Comparison of ENCODE assay signal across 16 cellular contexts in the genomic region with DNA sequence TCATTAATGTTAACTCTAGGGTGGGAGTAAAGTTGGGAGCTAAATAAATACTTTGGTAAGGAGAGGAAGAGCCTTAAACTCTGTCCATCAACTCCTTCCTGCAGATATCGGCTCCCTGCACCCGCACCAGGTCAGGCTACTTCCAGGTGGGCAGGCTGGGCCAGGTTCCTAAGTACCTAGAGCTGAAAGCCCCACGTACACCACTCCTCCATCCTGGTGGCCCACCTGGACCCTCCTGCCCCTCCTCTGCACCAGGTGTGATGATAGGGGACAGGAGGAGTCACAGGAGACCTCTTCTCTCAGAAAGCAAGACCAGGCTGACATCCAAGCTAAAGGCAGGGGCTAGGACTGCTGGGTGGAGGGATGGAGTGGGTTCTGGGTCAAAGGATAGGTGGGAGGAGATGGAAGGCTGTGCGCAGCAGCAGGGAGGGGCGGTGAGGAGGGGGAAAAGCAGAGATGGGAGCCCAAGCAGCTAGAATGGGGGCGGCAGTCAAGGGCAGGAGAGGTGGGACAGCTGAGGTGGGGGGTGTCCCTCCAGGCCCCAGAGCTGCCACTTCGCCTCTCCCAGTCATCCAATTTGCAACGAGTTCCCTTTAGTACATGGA.
"Had no signal": no experiment of that assay in that cellular context is flagged by ENCODE, and none has a peak within 500 bp of the region (broad histone marks: within the 10 kb centered on the region; RNA-seq: fewer than 3 reads in every experiment).

No MANE protein-coding gene starts in this region.

- H3K27me3 ChIP-seq: cardiac muscle cell had no signal

- H3K36me3 ChIP-seq: cardiac muscle cell had no signal

- H3K4me3 Mint-ChIP-seq: activated naive CD8-positive, alpha-beta T cell; activated T-helper 1 cell treated with anti-CD3 and anti-CD28 coated beads, Interleukin-12 subunit alpha, Interleukin-12 subunit beta, Interleukin-2, Interleukin-4 antibody, amounts not matched to agents 30 ng/mL and 10 ng/mL and 1 ng/mL, durations not matched to agents 14 hours and 24 hours and 36 hours; dendritic cell treated with granulocyte-macrophage colony-stimulating factor and Interleukin-4, amounts not matched to agents 40 ng/mL and 50 ng/mL, for 4 days; nephron had no signal

- H3K9me3 Mint-ChIP-seq: nephron had no signal

- H3K4me3 ChIP-seq: cardiac muscle cell had no signal

- H3K27ac ChIP-seq: cardiac muscle cell had no signal

- H3K4me1 Mint-ChIP-seq: nephron had no signal

- H3K27ac Mint-ChIP-seq: activated naive CD8-positive, alpha-beta T cell; activated T-helper 1 cell treated with anti-CD3 and anti-CD28 coated beads, Interleukin-12 subunit alpha, Interleukin-12 subunit beta, Interleukin-2, Interleukin-4 antibody, amounts not matched to agents 30 ng/mL and 10 ng/mL and 1 ng/mL, durations not matched to agents 14 hours and 24 hours and 36 hours; dendritic cell treated with granulocyte-macrophage colony-stimulating factor and Interleukin-4, amounts not matched to agents 40 ng/mL and 50 ng/mL, for 4 days; nephron had no signal

- H3K27me3 Mint-ChIP-seq: activated naive CD8-positive, alpha-beta T cell had no signal

- H3K36me3 Mint-ChIP-seq: activated naive CD8-positive, alpha-beta T cell had no signal

- DNase-seq: activated CD4-positive, alpha-beta T cell treated with anti-CD3 and anti-CD28 coated beads, Interleukin-2, amount 50 U/mL, for 4 hours; activated CD4-positive, CD25-positive, alpha-beta regulatory T cell treated with anti-CD3 and anti-CD28 coated beads, Interleukin-2, amount 50 U/mL, for 72 hours; amniotic stem cell; effector memory CD4-positive, alpha-beta T cell; left cardiac atrium; midbrain; occipital lobe; retina; stimulated activated naive CD4-positive, alpha-beta T cell; T1000; trophoblast cell had no signal
